9 cellular contexts compared by ENCODE assay signal in the genomic region with DNA sequence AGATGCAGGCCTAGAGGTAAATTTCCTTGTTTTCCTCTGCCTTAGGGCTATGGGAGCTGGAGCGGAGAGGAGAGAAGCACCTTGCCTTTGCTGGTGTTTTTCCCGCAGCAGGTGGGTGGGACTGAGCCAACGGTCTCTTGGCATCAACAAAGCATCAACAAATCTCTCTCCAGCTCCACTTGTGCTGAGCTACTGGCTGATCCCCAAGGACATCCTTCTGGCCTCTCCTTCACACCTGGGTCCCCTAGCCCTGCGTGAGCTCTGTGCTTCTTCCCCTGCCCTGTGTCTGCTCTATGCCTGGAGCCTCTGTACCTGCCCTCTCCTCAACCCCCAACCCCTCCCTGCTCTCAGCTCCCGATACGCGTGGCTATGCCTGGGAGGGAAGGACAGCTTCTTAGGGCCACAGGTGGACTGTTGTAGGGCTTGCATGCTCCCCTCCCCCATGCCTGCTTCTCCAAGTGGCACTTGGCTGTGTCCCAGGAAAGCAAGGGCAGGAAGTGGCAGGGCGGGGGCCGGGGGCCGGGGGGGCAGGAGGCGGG. TPM values are rescaled to one million over a fixed set of nuclear protein-coding genes. Genes with fewer than 3 reads are reported as not detected.
DNase-seq lines count a peak whose midpoint lies in the region; ATAC-seq, FAIRE-seq and TF ChIP-seq lines count a peak whose summit lies in the region.
"Had no signal": no experiment of that assay in that cellular context is flagged by ENCODE, and none has a peak within 500 bp of the region (broad histone marks: within the 10 kb centered on the region; RNA-seq: fewer than 3 reads in every experiment).

No MANE protein-coding gene starts in this region.

- intact Hi-C loops in natural killer cell (cut with micrococcal nuclease) = no loop called here

- H3K9me3 ChIP-seq in Peyer's patch = peaks cover 0 to 3% (median 0%) of the 10 kb centered on the region in 4 donors
- H3K9me3 ChIP-seq: esophagus muscularis mucosa had no signal

- DNase-seq in natural killer cell treated with Interleukin-12 subunit alpha and Interleukin-12 subunit beta and Interleukin-15 and Interleukin-18, amount 100 ng/mL, for 72 hours (ENCODE audit: low spot score) = peak; percentile 18
- DNase-seq in natural killer cell (no peak), Peyer's patch (peak in 2 of 3 donors; percentile 90 to 91), UCSD-AML1 (lab: John Stamatoyannopoulos, UW; ENCODE audit: unreplicated experiment) (no peak), T-helper 9 cell (no peak), inferior parietal cortex (ENCODE audit: extremely low spot score) (no peak), occipital lobe (lab: John Stamatoyannopoulos, UW) (no peak)

- no peaks in the 10 kb centered on the region for H3K36me3 Mint-ChIP-seq in natural killer cell treated with Interleukin-12 subunit alpha and Interleukin-12 subunit beta and Interleukin-15 and Interleukin-18, amount 100 ng/mL, for 72 hours
- no peaks in the 10 kb centered on the region for H3K36me3 Mint-ChIP-seq in natural killer cell

- H3K27me3 Mint-ChIP-seq in natural killer cell treated with Interleukin-12 subunit alpha and Interleukin-12 subunit beta and Interleukin-15 and Interleukin-18, amount 100 ng/mL, for 72 hours = peaks cover 31% of the 10 kb centered on the region in 2 donors
- H3K27me3 Mint-ChIP-seq in natural killer cell (ENCODE audit: low read depth in 2 of 2) = peaks cover 18 to 34% of the 10 kb centered on the region in 2 donors

- no peaks in the 10 kb centered on the region for H3K9me3 Mint-ChIP-seq in natural killer cell treated with Interleukin-12 subunit alpha and Interleukin-12 subunit beta and Interleukin-15 and Interleukin-18, amount 100 ng/mL, for 72 hours
- no peaks in the 10 kb centered on the region for H3K9me3 Mint-ChIP-seq in natural killer cell

- H3K27me3 ChIP-seq in Peyer's patch = no peaks in the 10 kb centered on the region

- no peak for TF ChIP-seq CTCF in natural killer cell (IDR thresholded peaks at IDR 0.05)
- TF ChIP-seq CTCF in Peyer's patch (IDR thresholded peaks at IDR 0.05) = no peak

- no peak overlapping the region for H3K27ac Mint-ChIP-seq in natural killer cell treated with Interleukin-12 subunit alpha and Interleukin-12 subunit beta and Interleukin-15 and Interleukin-18, amount 100 ng/mL, for 72 hours
- H3K27ac Mint-ChIP-seq in natural killer cell = peak overlapping the region in 1 of 2 donors; percentile 68

- peaks cover 0 to 11% (median 0%) of the 10 kb centered on the region in 3 donors for H3K36me3 ChIP-seq in Peyer's patch
- H3K36me3 ChIP-seq: esophagus muscularis mucosa had no signal

- TF ChIP-seq POLR2A in Peyer's patch (IDR thresholded peaks at IDR 0.05) = peak; percentile 39 to 69

- peaks cover 0 to 57% (median 13%) of the 10 kb centered on the region in 4 donors for H3K4me1 ChIP-seq in Peyer's patch

- no peak for ATAC-seq in natural killer cell treated with Interleukin-12 subunit alpha and Interleukin-12 subunit beta and Interleukin-15 and Interleukin-18, amount 100 ng/mL, for 72 hours
- no peak for ATAC-seq in natural killer cell

- H3K4me3 ChIP-seq in Peyer's patch = peak overlapping the region in 2 of 4 donors; percentile 15 to 34
- H3K4me3 ChIP-seq: esophagus muscularis mucosa had no signal

- H3K4me1 Mint-ChIP-seq in natural killer cell treated with Interleukin-12 subunit alpha and Interleukin-12 subunit beta and Interleukin-15 and Interleukin-18, amount 100 ng/mL, for 72 hours (ENCODE audit: low read depth in 2 of 2) = peaks cover 18 to 21% of the 10 kb centered on the region in 2 donors
- H3K4me1 Mint-ChIP-seq in natural killer cell = peaks cover 25 to 26% of the 10 kb centered on the region in 2 donors

- peak; percentile 55 for FAIRE-seq in islet of Langerhans (lab: Jason Lieb, UNC)

- H3K27ac ChIP-seq in Peyer's patch = peak overlapping the region in 3 of 4 donors; percentile 85 to 100 (median 98)

- no peak overlapping the region for H3K4me3 Mint-ChIP-seq in natural killer cell treated with Interleukin-12 subunit alpha and Interleukin-12 subunit beta and Interleukin-15 and Interleukin-18, amount 100 ng/mL, for 72 hours
- H3K4me3 Mint-ChIP-seq in natural killer cell = no peak overlapping the region

RNA-seq across cellular contexts. Expression of gene CLDN4, which starts 3.2 kb away (rescaled TPM):
- total RNA-seq in natural killer cell treated with Interleukin-12 subunit alpha and Interleukin-12 subunit beta and Interleukin-15 and Interleukin-18, amount 100 ng/mL, for 72 hours = not detected
- under 1 TPM; 0.09 to 0.30 (median 0.20) TPM for total RNA-seq in natural killer cell
- total RNA-seq in Peyer's patch = 100 to 1,000 TPM in 3 of 4 donors, 10 to 100 TPM in 1; 83.3 to 551 (median 450) TPM
- 0.31 TPM for total RNA-seq in occipital lobe

RNA-seq across cellular contexts. Expression of gene METTL27, which starts 14.7 kb away (rescaled TPM):
- not detected for total RNA-seq in natural killer cell treated with Interleukin-12 subunit alpha and Interleukin-12 subunit beta and Interleukin-15 and Interleukin-18, amount 100 ng/mL, for 72 hours
- total RNA-seq in natural killer cell = 1 to 10 TPM in 1 of 3 donors, not detected in 2; 1.2 TPM
- total RNA-seq in Peyer's patch = 10 to 100 TPM in 2 of 4 donors, 1 to 10 TPM in 2; 2.1 to 20.4 (median 11.7) TPM
- 0.78 TPM for total RNA-seq in occipital lobe

RNA-seq across cellular contexts. Expression of gene TMEM270, which starts 33.3 kb away (rescaled TPM):
- total RNA-seq in natural killer cell treated with Interleukin-12 subunit alpha and Interleukin-12 subunit beta and Interleukin-15 and Interleukin-18, amount 100 ng/mL, for 72 hours = not detected
- total RNA-seq in natural killer cell (not detected), Peyer's patch (not detected), occipital lobe (not detected)
- total RNA-seq: esophagus muscularis mucosa had no signal

RNA-seq across cellular contexts. Expression of gene CLDN3, which starts 57.6 kb away (rescaled TPM):
- total RNA-seq in natural killer cell treated with Interleukin-12 subunit alpha and Interleukin-12 subunit beta and Interleukin-15 and Interleukin-18, amount 100 ng/mL, for 72 hours = not detected
- not detected for total RNA-seq in natural killer cell
- 100 to 1,000 TPM in 3 of 4 donors, 10 to 100 TPM in 1; 55.3 to 944 (median 831) TPM for total RNA-seq in Peyer's patch
- not detected for total RNA-seq in occipital lobe

Comparison
In these comparisons a context has a peak if more than half of its experiments do, and no peak if none do; other contexts are left out.
1. DNase-seq: peak in natural killer cell treated with Interleukin-12 subunit alpha and Interleukin-12 subunit beta and Interleukin-15 and Interleukin-18, amount 100 ng/mL, for 72 hours (single experiment) and Peyer's patch (2 of 3); none in natural killer cell (single experiment), UCSD-AML1 (single experiment), T-helper 9 cell (single experiment), inferior parietal cortex (single experiment) and occipital lobe (single experiment).
2. RNA of gene CLDN4, which starts 3.2 kb away (total RNA-seq): 83.3 to 551 TPM in Peyer's patch; 0.31 TPM in occipital lobe (single experiment), 0.09 to 0.30 TPM in natural killer cell and not detected in natural killer cell treated with Interleukin-12 subunit alpha and Interleukin-12 subunit beta and Interleukin-15 and Interleukin-18, amount 100 ng/mL, for 72 hours; every median in the first group is over 10 times any median in the second.